Comparison of ENCODE assay signal across 19 cellular contexts in genomic region chr3:16993227-16993626, GRCh38.
DNase-seq lines count a peak whose midpoint lies in the region; ATAC-seq, FAIRE-seq and TF ChIP-seq lines count a peak whose summit lies in the region.
"Had no signal": no experiment of that assay in that cellular context is flagged by ENCODE, and none has a peak within 500 bp of the region (broad histone marks: within the 10 kb centered on the region; RNA-seq: fewer than 3 reads in every experiment).

No MANE protein-coding gene starts in this region.

- WGBS in A549 (ENCODE audit: missing lambda C conversion rate): 100% methylated on average over 1 of the region's 1 CpG
- 92 to 100% methylated on average over 1 of the region's 1 CpG for WGBS in tibial nerve, 2 donors

- in situ Hi-C loops in astrocyte of the spinal cord (cut with HindIII; ENCODE audit: low sequenced_read_pairs): no loop called here

- H3K4me3 ChIP-seq in A549: no peak overlapping the region
- H3K4me3 ChIP-seq in astrocyte of the spinal cord (ENCODE audit: low read depth, low read length): no peak overlapping the region
- H3K4me3 ChIP-seq in tibial nerve: no peak overlapping the region
- H3K4me3 ChIP-seq: hepatocyte, left ventricle myocardium inferior, suprapubic skin had no signal

- DNase-seq in A549 (ENCODE audit: low read depth in 1 of 2, low spot score in 1 of 2) (peak in 1 of 2 experiments; percentile 15), HS-5 (ENCODE audit: low read depth) (peak; percentile 34), astrocyte of the spinal cord (ENCODE audit: low read depth, low spot score) (peak; percentile 24), hepatic stellate cell (ENCODE audit: low spot score) (peak; percentile 16), tibial nerve (ENCODE audit: low spot score in 2 of 2) (no peak), SK-N-DZ (ENCODE audit: low spot score) (no peak), SHP77 (lab: John Stamatoyannopoulos, UW) (no peak)
- DNase-seq: activated CD4-positive, alpha-beta T cell treated with anti-CD3 and anti-CD28 coated beads for 4 hours; activated naive CD8-positive, alpha-beta T cell treated with anti-CD3 and anti-CD28 coated beads for 36 hours; activated T-cell treated with anti-CD3 and anti-CD28 coated beads, Interleukin-2, amount 50 U/mL, for 1 hour; cerebellar nuclear complex; left ventricle myocardium inferior; NCI-H1092; NK-92 treated with Interleukin-12 subunit alpha and Interleukin-12 subunit beta, amount 100 ng/mL, for 24 hours; SHP77 treated with DMSO at 0.1 percent for 48 hours had no signal

- TF ChIP-seq EP300 in A549 (IDR thresholded peaks at IDR 0.05) (no peak), tibial nerve (IDR thresholded peaks at IDR 0.05) (no peak)

- no peak for TF ChIP-seq RAD21 in A549 (conservative IDR thresholded peaks at IDR 0.05 in 1 of 2, IDR thresholded peaks at IDR 0.05 in 1 of 2)

- no peak overlapping the region for H3K4me2 ChIP-seq in A549
- H3K4me2 ChIP-seq: hepatocyte had no signal

- H3K27me3 ChIP-seq in tibial nerve: no peaks in the 10 kb centered on the region
- H3K27me3 ChIP-seq: hepatocyte, suprapubic skin had no signal

- FAIRE-seq in A549 (lab: Jason Lieb, UNC): no peak
- FAIRE-seq: endothelial cell of umbilical vein had no signal

- H3K27ac ChIP-seq in A549 (no peak overlapping the region), tibial nerve (no peak overlapping the region)
- H3K27ac ChIP-seq: hepatocyte, left ventricle myocardium inferior, suprapubic skin had no signal

- CTCF ChIA-PET in A549 (lab: Yijun Ruan, JAX): no interaction called here

- H3K36me3 ChIP-seq in tibial nerve: no peaks in the 10 kb centered on the region
- H3K36me3 ChIP-seq: left ventricle myocardium inferior, suprapubic skin had no signal

- TF ChIP-seq CTCF in A549 (IDR thresholded peaks at IDR 0.05) (no peak), astrocyte of the spinal cord (IDR thresholded peaks at IDR 0.05; ENCODE audit: low read depth, low read length) (no peak), tibial nerve (IDR thresholded peaks at IDR 0.05) (no peak)

- H3K4me1 ChIP-seq in A549: peaks cover 28% of the 10 kb centered on the region
- H3K4me1 ChIP-seq in tibial nerve: peaks cover 0 to 12% (median 0%) of the 10 kb centered on the region in 4 donors
- H3K4me1 ChIP-seq: suprapubic skin had no signal

- TF ChIP-seq POLR2A in A549 (IDR thresholded peaks at IDR 0.05; ENCODE audit: low read length) (no peak), tibial nerve (IDR thresholded peaks at IDR 0.05) (no peak)

- POLR2A ChIA-PET in A549 (lab: Yijun Ruan, JAX): no interaction called here

- H3K9me3 ChIP-seq in A549 (no peaks in the 10 kb centered on the region), tibial nerve (no peaks in the 10 kb centered on the region)
- H3K9me3 ChIP-seq: left ventricle myocardium inferior, suprapubic skin had no signal

- ATAC-seq in A549 (no peak), HG03095 (IDR thresholded peaks at IDR 0.05; ENCODE audit: unreplicated experiment) (no peak)

TF ChIP-seq in A549, 52 proteins besides CTCF, POLR2A, EP300 and RAD21:
- TF ChIP-seq POLR2AphosphoS2 (conservative IDR thresholded peaks at IDR 0.05; ENCODE audit: low read length) (no peak), CEBPB (IDR thresholded peaks at IDR 0.05) (peak; percentile 68 to 89)

Comparison
In these comparisons a context has a peak if more than half of its experiments do, and no peak if none do; other contexts are left out.
1. DNase-seq: peak in HS-5 (single experiment), astrocyte of the spinal cord (single experiment) and hepatic stellate cell (single experiment); none in tibial nerve (0 of 2), SK-N-DZ (single experiment) and SHP77 (0 of 2).